Comparison of ENCODE assay signal across 23 cellular contexts in the genomic region with DNA sequence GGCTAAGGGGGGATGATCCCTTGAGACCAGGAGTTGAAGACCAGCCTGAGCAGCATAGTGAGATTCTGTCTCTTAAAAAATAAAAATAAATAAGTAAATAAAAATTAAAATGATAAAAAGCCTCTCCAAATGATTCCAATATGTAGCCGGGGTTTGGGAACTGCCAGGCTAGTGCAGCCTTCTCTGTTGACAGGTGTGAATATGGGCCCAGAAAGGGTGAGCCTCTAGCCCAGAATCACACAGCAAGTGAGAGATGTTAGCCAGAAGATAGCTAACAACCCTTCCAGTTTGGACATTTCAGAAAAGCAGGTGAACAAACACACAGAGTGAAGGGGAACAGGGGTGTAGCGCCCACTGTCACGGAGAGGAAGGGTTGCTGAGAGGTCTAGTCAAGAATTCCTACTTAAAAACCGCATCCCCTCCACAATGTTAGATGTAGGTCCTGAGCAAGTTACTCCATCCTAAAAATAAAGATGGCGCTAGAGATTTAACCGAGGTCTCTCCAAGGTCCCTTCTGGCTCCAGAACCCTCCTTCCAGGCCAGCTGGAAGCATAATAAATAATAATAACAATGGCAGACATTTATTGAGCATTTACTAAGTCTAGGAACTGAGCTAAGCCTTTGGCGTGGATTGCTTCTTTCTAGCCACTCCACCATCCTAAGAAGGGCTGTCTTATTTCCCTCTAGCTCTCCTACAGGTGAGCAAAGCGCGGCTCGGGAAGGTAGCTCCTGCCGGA. TPM values are rescaled to one million over a fixed set of nuclear protein-coding genes. Genes with fewer than 3 reads are reported as not detected.
DNase-seq lines count a peak whose midpoint lies in the region; FAIRE-seq and TF ChIP-seq lines count a peak whose summit lies in the region.
"Had no signal": no experiment of that assay in that cellular context is flagged by ENCODE, and none has a peak within 500 bp of the region (broad histone marks: within the 10 kb centered on the region; RNA-seq: fewer than 3 reads in every experiment).

No MANE protein-coding gene starts in this region.

- no peak for TF ChIP-seq POLR2A in H1 (IDR thresholded peaks at IDR 0.05; ENCODE audit: control extremely low read depth in 1 of 2, low read depth in 2 of 2, low read length in 2 of 2)

- H2AFZ ChIP-seq in H1 (ENCODE audit: low read length) = 0 out of 2 replicates have a peak overlapping the region, but pooled peaks have one; percentile 22

- H3K4me3 ChIP-seq in HUES64 (ENCODE audit: low read length) = peak overlapping the region; percentile 48
- peak overlapping the region; percentile 33 to 61 (median 43); a peak in 7 of 8 replicates for H3K4me3 ChIP-seq in H1 (ENCODE audit: extremely low read depth in 1 of 4, insufficient read depth in 2 of 4, low read depth in 3 of 4, low read length in 4 of 4)
- no peak overlapping the region for H3K4me3 ChIP-seq in SJCRH30
- H3K4me3 ChIP-seq: body of pancreas, right atrium auricular region, tibial nerve had no signal

- H3K4me1 ChIP-seq in HUES64 (ENCODE audit: insufficient read depth, low read length) (peaks cover 14% of the 10 kb centered on the region; the same call in 1 of the 2 replicates), H1 (replicated peaks in 1 of 4; ENCODE audit: control insufficient read depth in 3 of 4, insufficient read depth in 4 of 4, low read length in 3 of 4) (peaks cover 0 to 25% (median 10%) of the 10 kb centered on the region in 4 experiments; a peak in 5 of 7 replicates), SJCRH30 (no peaks in the 10 kb centered on the region)

- no peaks in the 10 kb centered on the region for H3K36me3 Mint-ChIP-seq in nephron (ENCODE audit: low read depth)
- H3K36me3 Mint-ChIP-seq: activated naive CD4-positive, alpha-beta T cell treated with anti-CD3 and anti-CD28 coated beads, Interleukin-2, amount 10 ng/mL, durations not matched to agents 7 days and 5 days; stimulated activated naive B cell treated with anti-CD40 and anti-IgM and Interleukin-4, amounts not matched to agents 10 μg/mL and 1 μg/mL and 100 μg/mL, for 72 hours had no signal

- CTCF ChIA-PET in H1 (lab: Charles Lee; ENCODE audit: partially characterized antibody) = interaction anchor here (0.9 to 7.5 kb wide), 17 partner anchors 9 to 160 kb away, joined by 3 to 61 read pairs (median 4); no protein-coding TSS in a partner anchor

- TF ChIP-seq RAD21 in H1 (IDR thresholded peaks at IDR 0.05 in 1 of 2, conservative IDR thresholded peaks at IDR 0.05 in 1 of 2; ENCODE audit: low read depth in 2 of 2, low read length in 2 of 2) = 0 out of 4 replicates have a peak, but pooled peaks of 1 of the 2 experiments have one; percentile 5

- POLR2A ChIA-PET in H1 (lab: Charles Lee; ENCODE audit: partially characterized antibody) = interaction anchor here (1.0 to 1.1 kb wide), 2 partner anchors 71 to 95 kb away, joined by 3 to 4 read pairs; no protein-coding TSS in a partner anchor

- TF ChIP-seq CTCF in H1 (IDR thresholded peaks at IDR 0.05; ENCODE audit: control extremely low read depth in 1 of 3, insufficient read depth in 1 of 3, low read depth in 1 of 3, low read length in 3 of 3) = no peak
- TF ChIP-seq CTCF in nephron (IDR thresholded peaks at IDR 0.05; ENCODE audit: unreplicated experiment in 3 of 3) = no peak

- H2BK5ac ChIP-seq in H1 (ENCODE audit: low read depth, low read length) = no peak overlapping the region

- H3K9me3 ChIP-seq in HUES64 (ENCODE audit: insufficient read depth, low read depth, low read length) (no peaks in the 10 kb centered on the region), H1 (ENCODE audit: insufficient read depth in 2 of 2, low read depth in 1 of 2, low read length in 1 of 2) (no peaks in the 10 kb centered on the region), SJCRH30 (replicated peaks) (no peaks in the 10 kb centered on the region)
- H3K9me3 ChIP-seq: body of pancreas, right atrium auricular region, tibial nerve had no signal

- no peak overlapping the region for H4K91ac ChIP-seq in H1 (replicated peaks; ENCODE audit: insufficient read length, low read length)

- no peaks in the 10 kb centered on the region for H3K9me3 Mint-ChIP-seq in nephron
- H3K9me3 Mint-ChIP-seq: activated naive CD4-positive, alpha-beta T cell treated with anti-CD3 and anti-CD28 coated beads, Interleukin-2, amount 10 ng/mL, durations not matched to agents 7 days and 5 days; dendritic cell treated with granulocyte-macrophage colony-stimulating factor and Interleukin-4, amounts not matched to agents 40 ng/mL and 50 ng/mL, for 4 days; stimulated activated naive B cell treated with anti-CD40 and anti-IgM and Interleukin-4, amounts not matched to agents 10 μg/mL and 1 μg/mL and 100 μg/mL, for 72 hours had no signal

- no peak overlapping the region for H3K14ac ChIP-seq in H1 (ENCODE audit: insufficient read length)

- H2BK12ac ChIP-seq in H1 (ENCODE audit: low read depth, low read length) = no peak overlapping the region

- no peak for FAIRE-seq in H1 (lab: Jason Lieb, UNC)
- FAIRE-seq: H54, HTR-8/SVneo had no signal

- no peak overlapping the region for H3K23ac ChIP-seq in H1 (ENCODE audit: insufficient read length)

- H2BK15ac ChIP-seq in H1 (ENCODE audit: low read length) = no peak overlapping the region

- no peak overlapping the region for H2AK5ac ChIP-seq in H1 (ENCODE audit: low read depth, low read length)

- no peak overlapping the region for H2BK120ac ChIP-seq in H1 (replicated peaks; ENCODE audit: low read depth, low read length)

- no peaks in the 10 kb centered on the region for H3K79me1 ChIP-seq in H1 (ENCODE audit: low read depth, low read length)

- no peak overlapping the region for H2BK20ac ChIP-seq in H1 (ENCODE audit: low read length)

- H3K4me3 Mint-ChIP-seq in nephron = peak overlapping the region in 2 of 3 experiments; percentile 66 to 67
- H3K4me3 Mint-ChIP-seq: activated naive CD4-positive, alpha-beta T cell treated with anti-CD3 and anti-CD28 coated beads, Interleukin-2, amount 10 ng/mL, durations not matched to agents 7 days and 5 days; dendritic cell treated with granulocyte-macrophage colony-stimulating factor and Interleukin-4, amounts not matched to agents 40 ng/mL and 50 ng/mL, for 4 days; stimulated activated naive B cell treated with anti-CD40 and anti-IgM and Interleukin-4, amounts not matched to agents 10 μg/mL and 1 μg/mL and 100 μg/mL, for 72 hours had no signal

- no peaks in the 10 kb centered on the region for H4K20me1 ChIP-seq in H1 (replicated peaks in 1 of 2; ENCODE audit: control insufficient read depth in 1 of 2, insufficient read depth in 2 of 2, low read length in 2 of 2)

- no peaks in the 10 kb centered on the region for H3K79me2 ChIP-seq in H1 (ENCODE audit: control insufficient read depth in 1 of 2, insufficient read depth in 2 of 2, low read length in 2 of 2)

- H3K23me2 ChIP-seq in H1 (ENCODE audit: low read depth, low read length) = peaks cover 9% of the 10 kb centered on the region; the same call in 1 of the 2 replicates

- H3K27ac ChIP-seq in HUES64 (ENCODE audit: low read depth, low read length) (no peak overlapping the region), H1 (ENCODE audit: low read depth, low read length) (no peak overlapping the region), SJCRH30 (no peak overlapping the region)
- H3K27ac ChIP-seq: 22Rv1, body of pancreas, right atrium auricular region, tibial nerve had no signal

- no peak overlapping the region for H3K18ac ChIP-seq in H1 (ENCODE audit: extremely low read depth, low read length)

- H3K4ac ChIP-seq in H1 (replicated peaks; ENCODE audit: insufficient read length, low read depth, low read length) = no peak overlapping the region

- H3K27me3 ChIP-seq in HUES64 (ENCODE audit: insufficient read depth, low read length) (peaks cover 44% of the 10 kb centered on the region), H1 (replicated peaks in 1 of 4; ENCODE audit: control insufficient read depth in 3 of 4, extremely low read depth in 1 of 4, insufficient read depth in 3 of 4, low read length in 3 of 4) (peaks cover 0 to 27% (median 12%) of the 10 kb centered on the region in 4 experiments; a peak in 5 of 7 replicates), SJCRH30 (peaks cover 12% of the 10 kb centered on the region; the same call in 1 of the 2 replicates)

- peak overlapping the region in 1 of 3 experiments; percentile 25 for H3K27ac Mint-ChIP-seq in nephron
- H3K27ac Mint-ChIP-seq: activated naive CD4-positive, alpha-beta T cell treated with anti-CD3 and anti-CD28 coated beads, Interleukin-2, amount 10 ng/mL, durations not matched to agents 7 days and 5 days; CD14-positive monocyte; dendritic cell treated with granulocyte-macrophage colony-stimulating factor and Interleukin-4, amounts not matched to agents 40 ng/mL and 50 ng/mL, for 4 days; stimulated activated naive B cell treated with anti-CD40 and anti-IgM and Interleukin-4, amounts not matched to agents 10 μg/mL and 1 μg/mL and 100 μg/mL, for 72 hours had no signal

- H3K4me1 Mint-ChIP-seq in nephron = peaks cover 24% of the 10 kb centered on the region

- no peak for TF ChIP-seq EP300 in H1 (IDR thresholded peaks at IDR 0.05; ENCODE audit: borderline replicate concordance in 1 of 2, low read depth in 2 of 2, low read length in 2 of 2)

- H3K36me3 ChIP-seq in HUES64 (ENCODE audit: insufficient read depth, low read length) = no peaks in the 10 kb centered on the region
- H3K36me3 ChIP-seq in H1 (ENCODE audit: control insufficient read depth in 2 of 4, insufficient read depth in 4 of 4, low read length in 3 of 4) = no peaks in the 10 kb centered on the region
- H3K36me3 ChIP-seq in SJCRH30 = no peaks in the 10 kb centered on the region
- H3K36me3 ChIP-seq: right atrium auricular region, tibial nerve had no signal

- peaks cover 95% of the 10 kb centered on the region for H3K27me3 Mint-ChIP-seq in nephron (ENCODE audit: low read depth)

- 23% methylated on average over 9 of the region's 11 CpGs for WGBS in HUES64
- 29% methylated on average over 11 of the region's 11 CpGs; no CpG with 5 or more reads in 1 of the 2 experiments for WGBS in H1 (ENCODE audit: extremely low coverage in 1 of 2, insufficient coverage in 1 of 2, insufficient read length in 1 of 2, insufficient replicate concordance in 2 of 2, low coverage in 1 of 2, low lambda C conversion rate in 2 of 2, missing lambda C conversion rate in 1 of 2), 2 experiments

- peak; percentile 26 for DNase-seq in DMS 273 (lab: John Stamatoyannopoulos, UW; ENCODE audit: unreplicated experiment)
- DNase-seq in DMS 273 treated with DMSO at 0.1 percent for 48 hours (lab: John Stamatoyannopoulos, UW) = no peak
- no peak for DNase-seq in H1 (ENCODE audit: low read depth in 1 of 2, low spot score in 2 of 2)
- DNase-seq in NCI-H2107 treated with DMSO at 0.1 percent for 48 hours (lab: John Stamatoyannopoulos, UW; ENCODE audit: unreplicated experiment) = no peak
- DNase-seq in SJCRH30 = no peak
- DNase-seq in GM03348 (ENCODE audit: low spot score) = no peak
- DNase-seq: activated naive CD4-positive, alpha-beta T cell treated with anti-CD3 and anti-CD28 coated beads, Interleukin-2, amount 10 ng/mL, durations not matched to agents 7 days and 5 days; body of pancreas; DMS79; erythroblast; MM.1S; NCI-H774; stimulated activated naive B cell treated with anti-CD40 and anti-IgM and Interleukin-4, amounts not matched to agents 10 μg/mL and 1 μg/mL and 100 μg/mL, for 72 hours had no signal

- peak overlapping the region; percentile 84; the same call in 1 of the 2 replicates for H4K8ac ChIP-seq in H1 (ENCODE audit: extremely low read depth, insufficient read depth, low read length)

- peak overlapping the region; percentile 59 to 80 for H3K4me2 ChIP-seq in H1 (ENCODE audit: insufficient read depth in 1 of 2, low read depth in 2 of 2, low read length in 2 of 2)

- H3K9ac ChIP-seq in HUES64 (ENCODE audit: low read depth, low read length) = no peak overlapping the region
- H3K9ac ChIP-seq in H1 (replicated peaks in 1 of 4; ENCODE audit: extremely low read depth in 1 of 4, low read depth in 3 of 4, low read length in 3 of 4) = no peak overlapping the region

- no peak overlapping the region for H4K5ac ChIP-seq in H1 (ENCODE audit: insufficient read length, low read depth, low read length)

- no peak overlapping the region for H3K56ac ChIP-seq in H1 (replicated peaks; ENCODE audit: insufficient read length, low read depth, low read length)

RNA-seq across cellular contexts. Expression of a gene that starts 51.6 kb away (rescaled TPM):
- not detected for polyA plus RNA-seq in HUES64 (2013, experiment 1 of 2)
- polyA plus RNA-seq in HUES64 (2013, experiment 2 of 2) = not detected
- total RNA-seq in H1 (2021; fragmentation: NEBNext Ultra II Directional; extraction: Animal tissue kit (Norgen Biotek cat#: 25700)) = not detected in 2 replicates
- 0.08 and 0.09 TPM in 2 replicates for polyA plus RNA-seq in H1 (2011; rRNA removed)
- 0.43 TPM for polyA plus RNA-seq in H1 (2011; cell fraction: cytosol; rRNA removed)
- 0.16 TPM for polyA plus RNA-seq in H1 (2011; cell fraction: nucleus; rRNA removed)
- polyA plus RNA-seq in H1 (2012, experiment 1 of 2) = 0.07 to 0.11 TPM in 2 of 4 replicates, not detected in the others
- not detected for polyA plus RNA-seq in H1 (2012, experiment 2 of 2)
- 0.02 TPM for polyA plus RNA-seq in H1 (2013, experiment 1 of 2)
- 0.04 TPM for polyA plus RNA-seq in H1 (2013, experiment 2 of 2)
- polyA minus RNA-seq in H1 (2011; rRNA and poly(A)+ RNA removed) = 0.10 TPM in 1 of 2 replicates, not detected in the other
- not detected for polyA minus RNA-seq in H1 (2011; cell fraction: cytosol; rRNA and poly(A)+ RNA removed)
- polyA minus RNA-seq in H1 (2011; cell fraction: nucleus; rRNA and poly(A)+ RNA removed) = not detected
- not detected in 2 replicates for total RNA-seq in SJCRH30 (2014; rRNA removed; shearing (Covaris generic))
- total RNA-seq: kidney epithelial cell had no signal
